Comparison of ENCODE assay signal across 11 cellular contexts in genomic region chr9:69931340-69931739, GRCh38.
DNase-seq lines count a peak whose midpoint lies in the region; ATAC-seq, FAIRE-seq and TF ChIP-seq lines count a peak whose summit lies in the region.
"Had no signal": no experiment of that assay in that cellular context is flagged by ENCODE, and none has a peak within 500 bp of the region (broad histone marks: within the 10 kb centered on the region; RNA-seq: fewer than 3 reads in every experiment).

No MANE protein-coding gene starts in this region.

- BruUV-seq in Calu3 (replicated peaks; lab: Mats Ljungman, UMichigan): no TSS peak
- BruUV-seq in HepG2 (replicated peaks; lab: Mats Ljungman, UMichigan): no TSS peak

- H3K9me3 Mint-ChIP-seq in Calu3 (ENCODE audit: low read depth, unreplicated experiment) (peaks cover 9% of the 10 kb centered on the region), astrocyte (ENCODE audit: unreplicated experiment) (peaks cover 24% of the 10 kb centered on the region)

- intact Hi-C loops in Calu3 (cut with micrococcal nuclease; ENCODE audit: unreplicated experiment): loop anchor here (2.0 kb wide), 3 partner anchors 257 to 519 kb away; no protein-coding TSS in a partner anchor
- intact Hi-C loops in HepG2 (cut with micrococcal nuclease; ENCODE audit: unreplicated experiment): no loop called here
- intact Hi-C loops in tibial artery (cut with DNase I; ENCODE audit: low total_unique reads): no loop called here

- H3K4me3 ChIP-seq in astrocyte (ENCODE audit: insufficient read depth, low read depth, low read length) (no peak overlapping the region), HepG2 (replicated peaks in 1 of 3; ENCODE audit: insufficient read depth in 1 of 3, low read depth in 2 of 3, low read length in 3 of 3) (no peak overlapping the region), tibial artery (no peak overlapping the region)

- in situ Hi-C loops in HepG2 (cut with HindIII; ENCODE audit: extremely low pct_ligation_motif_present, low pct_unique_long_range_greater_than_20kb): no loop called here

- TF ChIP-seq RAD21 in HepG2 (CRISPR knock-in tag; IDR thresholded peaks at IDR 0.05): no peak

- H3K27ac ChIP-seq in astrocyte (ENCODE audit: low read depth, low read length) (no peak overlapping the region), HepG2 (ENCODE audit: extremely low read length, insufficient read depth, low read length) (no peak overlapping the region), tibial artery (no peak overlapping the region)

- H3K36me3 ChIP-seq in astrocyte (ENCODE audit: insufficient read depth, low read length) (no peaks in the 10 kb centered on the region), HepG2 (replicated peaks in 1 of 2; ENCODE audit: control insufficient read depth in 1 of 2, insufficient read depth in 2 of 2, low read length in 2 of 2) (no peaks in the 10 kb centered on the region), tibial artery (no peaks in the 10 kb centered on the region)

- no peak for TF ChIP-seq POLR2A in HepG2 (IDR thresholded peaks at IDR 0.05; ENCODE audit: insufficient read depth in 1 of 2, low read depth in 2 of 2, low read length in 2 of 2)

- H2AFZ ChIP-seq in astrocyte (ENCODE audit: low read depth, low read length) (no peak overlapping the region), HepG2 (ENCODE audit: low read length) (no peak overlapping the region)

- POLR2A ChIA-PET in HepG2 (lab: Yijun Ruan, JAX): no interaction called here

- TF ChIP-seq CTCF in Calu3 (IDR thresholded peaks at IDR 0.05; ENCODE audit: unreplicated experiment): peak; percentile 42
- peak; percentile 47 for TF ChIP-seq CTCF in astrocyte (IDR thresholded peaks at IDR 0.05; ENCODE audit: insufficient read depth, low read depth, low read length)
- TF ChIP-seq CTCF in HepG2 (CRISPR knock-in tag; IDR thresholded peaks at IDR 0.05): peak; percentile 43
- TF ChIP-seq CTCF in tibial artery (IDR thresholded peaks at IDR 0.05): no peak

- no peaks in the 10 kb centered on the region for H4K20me1 ChIP-seq in astrocyte (ENCODE audit: insufficient read depth, low read length)
- H4K20me1 ChIP-seq in HepG2 (ENCODE audit: insufficient read depth, low read length): no peaks in the 10 kb centered on the region

- CTCF ChIA-PET in Calu3 (lab: Charles Lee): interaction anchor here (0.6 kb wide), 1 partner anchor 32 kb away, joined by 3 read pairs; no protein-coding TSS in a partner anchor
- CTCF ChIA-PET in HepG2 (lab: Yijun Ruan, JAX; ENCODE audit: low intra/inter-chr PET ratio, low total read pairs): no interaction called here

- H3K4me2 ChIP-seq in astrocyte (ENCODE audit: low read length): no peak overlapping the region
- no peak overlapping the region for H3K4me2 ChIP-seq in HepG2 (ENCODE audit: low read depth, low read length)

- FAIRE-seq in astrocyte (lab: Jason Lieb, UNC) (no peak), HepG2 (lab: Jason Lieb, UNC) (peak; percentile 42)

- H3K27me3 ChIP-seq in astrocyte (ENCODE audit: insufficient read depth, low read length): no peaks in the 10 kb centered on the region
- 0 out of 5 replicates have a peak, but pooled peaks cover 0 to 3% of the 10 kb centered on the region in 2 experiments for H3K27me3 ChIP-seq in HepG2 (ENCODE audit: control insufficient read depth in 1 of 2, insufficient read depth in 2 of 2, low read length in 2 of 2)
- H3K27me3 ChIP-seq in tibial artery: no peaks in the 10 kb centered on the region

- H3K4me1 ChIP-seq in astrocyte (ENCODE audit: insufficient read depth, low read length) (no peaks in the 10 kb centered on the region), HepG2 (ENCODE audit: insufficient read depth, low read length) (no peaks in the 10 kb centered on the region), tibial artery (no peaks in the 10 kb centered on the region)

- H3K27me3 Mint-ChIP-seq in Calu3 (ENCODE audit: unreplicated experiment) (no peaks in the 10 kb centered on the region), astrocyte (ENCODE audit: low read depth, unreplicated experiment) (peaks cover 3% of the 10 kb centered on the region)

- 6% methylated on average over 3 of the region's 3 CpGs for WGBS in HepG2 (ENCODE audit: low lambda C conversion rate)

- no peaks in the 10 kb centered on the region for H3K79me2 ChIP-seq in astrocyte (ENCODE audit: insufficient read depth, low read length)
- H3K79me2 ChIP-seq in HepG2 (ENCODE audit: insufficient read depth, low read length): no peaks in the 10 kb centered on the region

- no peak overlapping the region for H3K27ac Mint-ChIP-seq in Calu3 (ENCODE audit: unreplicated experiment)
- peak overlapping the region; percentile 26 for H3K27ac Mint-ChIP-seq in astrocyte (ENCODE audit: unreplicated experiment)
- H3K27ac Mint-ChIP-seq: natural killer cell treated with Interleukin-12 subunit alpha and Interleukin-12 subunit beta and Interleukin-15 and Interleukin-18, amount 100 ng/mL, for 72 hours had no signal

- H3K4me3 Mint-ChIP-seq in Calu3 (ENCODE audit: low read depth, unreplicated experiment) (no peak overlapping the region), astrocyte (ENCODE audit: unreplicated experiment) (no peak overlapping the region)
- H3K4me3 Mint-ChIP-seq: natural killer cell treated with Interleukin-12 subunit alpha and Interleukin-12 subunit beta and Interleukin-15 and Interleukin-18, amount 100 ng/mL, for 72 hours had no signal

- no peak for DNase-seq in Calu3
- DNase-seq in Kasumi-1 (lab: John Stamatoyannopoulos, UW): peak; percentile 1 to 2
- no peak for DNase-seq in astrocyte (ENCODE audit: low read depth)
- peak; percentile 9 for DNase-seq in HepG2 (ENCODE audit: low spot score)
- no peak for DNase-seq in foreskin melanocyte
- DNase-seq in HCEC 1CT: no peak
- DNase-seq in tibial artery: no peak
- no peak for DNase-seq in GOT3 (lab: John Stamatoyannopoulos, UW)
- DNase-seq: MV-4-11, SHP77 treated with DMSO at 0.1 percent for 48 hours had no signal

- H3K9me3 ChIP-seq in astrocyte (ENCODE audit: insufficient read depth, low read depth, low read length) (peaks cover 14% of the 10 kb centered on the region), HepG2 (ENCODE audit: low read length) (peaks cover 9% of the 10 kb centered on the region; the same call in 1 of the 2 replicates), tibial artery (peaks cover 3 to 19% (median 14%) of the 10 kb centered on the region in 3 donors)

- TF ChIP-seq EP300 in HepG2 (IDR thresholded peaks at IDR 0.05; ENCODE audit: low read depth in 2 of 2, low read length in 2 of 2) (no peak), HepG2 (CRISPR knock-in tag; IDR thresholded peaks at IDR 0.05; ENCODE audit: borderline replicate concordance) (no peak)

- ATAC-seq in HepG2: no peak
- ATAC-seq: natural killer cell treated with Interleukin-12 subunit alpha and Interleukin-12 subunit beta and Interleukin-15 and Interleukin-18, amount 100 ng/mL, for 72 hours had no signal

- H3K4me1 Mint-ChIP-seq in Calu3 (ENCODE audit: low read depth, unreplicated experiment) (no peaks in the 10 kb centered on the region), astrocyte (ENCODE audit: low read depth, unreplicated experiment) (no peaks in the 10 kb centered on the region)

- H3K36me3 Mint-ChIP-seq in Calu3 (ENCODE audit: insufficient read depth, unreplicated experiment): no peaks in the 10 kb centered on the region
- H3K36me3 Mint-ChIP-seq in astrocyte (ENCODE audit: low read depth, unreplicated experiment): no peaks in the 10 kb centered on the region

- H3K9ac ChIP-seq in astrocyte (ENCODE audit: low read length) (no peak overlapping the region), HepG2 (ENCODE audit: insufficient read depth, low read depth, low read length) (no peak overlapping the region)

TF ChIP-seq in HepG2, 621 proteins besides CTCF, POLR2A, EP300 and RAD21:
- TF ChIP-seq STAG1 (CRISPR knock-in tag; IDR thresholded peaks at IDR 0.05) (peak; percentile 57), PHF5A (CRISPR knock-in tag; IDR thresholded peaks at IDR 0.05; ENCODE audit: low read depth, unreplicated experiment) (no peak), SMC3 (IDR thresholded peaks at IDR 0.05; ENCODE audit: low read length) (peak; percentile 14; the same call in 1 of the 2 replicates)
TF ChIP-seq in HepG2: peak in this region for 2.

Comparison
In these comparisons a context has a peak if more than half of its experiments do, and no peak if none do; other contexts are left out.
1. DNase-seq: peak in Kasumi-1 (2 of 2) and HepG2 (single experiment); none in Calu3 (single experiment), astrocyte (single experiment), foreskin melanocyte (single experiment), HCEC 1CT (single experiment), tibial artery (0 of 2) and GOT3 (single experiment).
2. CTCF ChIP-seq: peak in Calu3 (single experiment), astrocyte (single experiment) and HepG2 (single experiment); none in tibial artery (0 of 2).